14 cellular contexts compared by ENCODE assay signal in the genomic region with DNA sequence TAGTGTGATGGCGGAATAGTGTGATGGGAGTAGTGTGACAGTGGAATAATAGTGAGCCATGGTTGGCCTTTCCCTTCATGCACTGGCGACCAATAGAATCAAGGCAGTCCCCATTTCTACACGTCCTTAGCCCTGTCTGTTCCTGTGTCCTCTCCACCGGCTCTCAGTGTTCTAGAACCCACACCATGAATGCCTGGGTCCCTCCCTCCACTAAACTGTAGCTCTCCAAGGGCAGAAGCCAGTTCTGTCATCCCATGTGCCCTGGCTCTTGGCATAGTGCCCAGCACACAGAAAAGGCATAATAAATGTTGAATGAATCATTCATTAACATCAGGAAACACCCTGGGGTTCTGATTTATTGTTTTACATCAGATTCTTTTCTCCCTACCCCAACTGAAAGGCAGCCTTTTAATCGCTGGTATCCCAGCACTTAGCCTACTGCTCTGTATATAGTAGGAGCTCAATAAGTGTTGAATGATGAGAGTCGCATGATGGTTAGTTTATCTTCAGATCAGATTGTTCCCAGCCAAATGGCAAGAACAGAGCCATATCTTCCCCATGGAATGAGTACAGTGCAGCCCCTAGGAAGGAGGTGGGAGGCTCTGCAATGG.
A peak's percentile ranks its signal among the peaks of the same experiment; 100 is the strongest.
DNase-seq lines count a peak whose midpoint lies in the region; ATAC-seq and TF ChIP-seq lines count a peak whose summit lies in the region.
"Had no signal": no experiment of that assay in that cellular context is flagged by ENCODE, and none has a peak within 500 bp of the region (broad histone marks: within the 10 kb centered on the region; RNA-seq: fewer than 3 reads in every experiment).

No MANE protein-coding gene starts in this region.

- CTCF ChIA-PET in MCF 10A (lab: Yijun Ruan, JAX), result interaction anchor here (0.6 to 0.9 kb wide), 2 partner anchors 12 to 127 kb away, joined by 3 to 4 read pairs; no protein-coding TSS in a partner anchor
- CTCF ChIA-PET in mammary epithelial cell (lab: Charles Lee; ENCODE audit: low non-redundant PET), result no interaction called here

- no peak overlapping the region for H3K4me3 Mint-ChIP-seq in MCF 10A (ENCODE audit: unreplicated experiment)
- no peak overlapping the region for H3K4me3 Mint-ChIP-seq in activated naive CD8-positive, alpha-beta T cell treated with anti-CD3 and anti-CD28 coated beads, Interleukin-2, amount 10 ng/mL, durations not matched to agents 7 days and 5 days
- H3K4me3 Mint-ChIP-seq in stimulated activated naive B cell treated with anti-CD40 and anti-IgM and Interleukin-4, amounts not matched to agents 10 μg/mL and 1 μg/mL and 100 μg/mL, for 72 hours, result no peak overlapping the region
- H3K4me3 Mint-ChIP-seq: naive thymus-derived CD8-positive, alpha-beta T cell had no signal

- H3K9me2 ChIP-seq in Karpas-422 (replicated peaks; ENCODE audit: insufficient read depth, low read length), result no peaks in the 10 kb centered on the region

- POLR2A ChIA-PET in MCF 10A (lab: Yijun Ruan, JAX), result no interaction called here
- POLR2A ChIA-PET in activated naive CD8-positive, alpha-beta T cell treated with anti-CD3 and anti-CD28 coated beads, Interleukin-2, amount 10 ng/mL, durations not matched to agents 7 days and 5 days (lab: Charles Lee), result no interaction called here

- no peak overlapping the region for H2AFZ ChIP-seq in mammary epithelial cell (ENCODE audit: low read depth, low read length)
- no peak overlapping the region for H2AFZ ChIP-seq in Karpas-422 (ENCODE audit: low read length)

- H3K9me3 ChIP-seq in mammary epithelial cell (replicated peaks; ENCODE audit: insufficient read depth, low read length) (no peaks in the 10 kb centered on the region), Karpas-422 (ENCODE audit: low read length) (no peaks in the 10 kb centered on the region), HAP-1 (no peaks in the 10 kb centered on the region)
- H3K9me3 ChIP-seq: gastrocnemius medialis, psoas muscle had no signal

- in situ Hi-C loops in mammary epithelial cell (cut with MboI; ENCODE audit: low sequenced_read_pairs in 2 of 2) (no loop called here), HAP-1 (cut with MboI; ENCODE audit: low sequenced_read_pairs) (no loop called here)

- H3K79me2 ChIP-seq in mammary epithelial cell (ENCODE audit: insufficient read depth, low read length) (no peaks in the 10 kb centered on the region), Karpas-422 (ENCODE audit: low read length) (no peaks in the 10 kb centered on the region)

- peak; percentile 53 for DNase-seq in MCF 10A (ENCODE audit: unreplicated experiment)
- no peak for DNase-seq in mammary epithelial cell
- peak; percentile 57 for DNase-seq in Karpas-422
- DNase-seq in activated naive CD8-positive, alpha-beta T cell treated with anti-CD3 and anti-CD28 coated beads, Interleukin-2, amount 10 ng/mL, durations not matched to agents 7 days and 5 days, result no peak
- peak; percentile 7 for DNase-seq in stimulated activated naive B cell treated with anti-CD40 and anti-IgM and Interleukin-4, amounts not matched to agents 10 μg/mL and 1 μg/mL and 100 μg/mL, for 72 hours
- no peak for DNase-seq in germinal center (ENCODE audit: low spot score)
- DNase-seq in HAP-1 (ENCODE audit: low spot score in 2 of 2), result no peak
- no peak for DNase-seq in left ventricle myocardium superior
- DNase-seq: gastrocnemius medialis, NCI-H1694 treated with DMSO at 0.1 percent for 48 hours, NCI-H524 treated with DMSO at 0.1 percent for 48 hours, psoas muscle had no signal

- no peak overlapping the region for H3K4me2 ChIP-seq in mammary epithelial cell (ENCODE audit: insufficient read depth, low read depth, low read length)
- H3K4me2 ChIP-seq in Karpas-422 (ENCODE audit: low read depth, low read length, poor library complexity, severe bottlenecking), result no peak overlapping the region

- no peaks in the 10 kb centered on the region for H3K4me1 Mint-ChIP-seq in MCF 10A (ENCODE audit: insufficient read depth, unreplicated experiment)
- H3K4me1 Mint-ChIP-seq in activated naive CD8-positive, alpha-beta T cell treated with anti-CD3 and anti-CD28 coated beads, Interleukin-2, amount 10 ng/mL, durations not matched to agents 7 days and 5 days, result no peaks in the 10 kb centered on the region
- H3K4me1 Mint-ChIP-seq in stimulated activated naive B cell treated with anti-CD40 and anti-IgM and Interleukin-4, amounts not matched to agents 10 μg/mL and 1 μg/mL and 100 μg/mL, for 72 hours, result no peaks in the 10 kb centered on the region
- H3K4me1 Mint-ChIP-seq: naive thymus-derived CD8-positive, alpha-beta T cell had no signal

- H3K27me3 Mint-ChIP-seq in MCF 10A (ENCODE audit: insufficient read depth, unreplicated experiment), result peaks cover 13% of the 10 kb centered on the region
- H3K27me3 Mint-ChIP-seq in activated naive CD8-positive, alpha-beta T cell treated with anti-CD3 and anti-CD28 coated beads, Interleukin-2, amount 10 ng/mL, durations not matched to agents 7 days and 5 days, result peaks cover 6% of the 10 kb centered on the region
- H3K27me3 Mint-ChIP-seq in stimulated activated naive B cell treated with anti-CD40 and anti-IgM and Interleukin-4, amounts not matched to agents 10 μg/mL and 1 μg/mL and 100 μg/mL, for 72 hours, result no peaks in the 10 kb centered on the region

- no peak overlapping the region for H3K9ac ChIP-seq in mammary epithelial cell (ENCODE audit: insufficient read depth, low read length)
- no peak overlapping the region for H3K9ac ChIP-seq in Karpas-422 (ENCODE audit: low read length)

- dilution Hi-C loops in mammary epithelial cell (cut with HindIII; ENCODE audit: low sequenced_read_pairs), result no loop called here

- peaks cover 8% of the 10 kb centered on the region for H3K9me3 Mint-ChIP-seq in MCF 10A (ENCODE audit: unreplicated experiment)
- H3K9me3 Mint-ChIP-seq in activated naive CD8-positive, alpha-beta T cell treated with anti-CD3 and anti-CD28 coated beads, Interleukin-2, amount 10 ng/mL, durations not matched to agents 7 days and 5 days, result peaks cover 7% of the 10 kb centered on the region
- peaks cover 0 to 5% of the 10 kb centered on the region in 2 donors for H3K9me3 Mint-ChIP-seq in stimulated activated naive B cell treated with anti-CD40 and anti-IgM and Interleukin-4, amounts not matched to agents 10 μg/mL and 1 μg/mL and 100 μg/mL, for 72 hours

- H3K4me3 ChIP-seq in mammary epithelial cell (replicated peaks in 1 of 3; ENCODE audit: insufficient read depth in 1 of 3, low read depth in 2 of 3, low read length in 3 of 3) (no peak overlapping the region), Karpas-422 (ENCODE audit: low read length) (no peak overlapping the region), HAP-1 (no peak overlapping the region)
- H3K4me3 ChIP-seq: gastrocnemius medialis, lung, psoas muscle had no signal

- WGBS in mammary epithelial cell (ENCODE audit: low coverage, missing lambda C conversion rate), result 91% methylated on average over 5 of the region's 6 CpGs

- no peaks in the 10 kb centered on the region for H3K36me3 Mint-ChIP-seq in MCF 10A (ENCODE audit: insufficient read depth, unreplicated experiment)
- H3K36me3 Mint-ChIP-seq in activated naive CD8-positive, alpha-beta T cell treated with anti-CD3 and anti-CD28 coated beads, Interleukin-2, amount 10 ng/mL, durations not matched to agents 7 days and 5 days, result no peaks in the 10 kb centered on the region
- H3K36me3 Mint-ChIP-seq in stimulated activated naive B cell treated with anti-CD40 and anti-IgM and Interleukin-4, amounts not matched to agents 10 μg/mL and 1 μg/mL and 100 μg/mL, for 72 hours, result peaks cover 2 to 3% of the 10 kb centered on the region in 2 donors
- H3K36me3 Mint-ChIP-seq: naive thymus-derived CD8-positive, alpha-beta T cell had no signal

- no peaks in the 10 kb centered on the region for H4K20me1 ChIP-seq in mammary epithelial cell (ENCODE audit: insufficient read depth, low read length)
- H4K20me1 ChIP-seq in Karpas-422 (ENCODE audit: insufficient read depth, low read depth, low read length), result no peaks in the 10 kb centered on the region

- TF ChIP-seq CTCF in MCF 10A (IDR thresholded peaks at IDR 0.05; ENCODE audit: unreplicated experiment), result no peak
- no peak for TF ChIP-seq CTCF in mammary epithelial cell (conservative IDR thresholded peaks at IDR 0.05 in 1 of 2, IDR thresholded peaks at IDR 0.05 in 1 of 2; ENCODE audit: extremely low read depth in 1 of 2, insufficient read depth in 1 of 2, low read depth in 1 of 2, low read length in 2 of 2)

- H3K27ac ChIP-seq in mammary epithelial cell (ENCODE audit: insufficient read depth, low read depth, low read length) (no peak overlapping the region), Karpas-422 (ENCODE audit: low read length) (no peak overlapping the region)
- H3K27ac ChIP-seq: gastrocnemius medialis, psoas muscle had no signal

- no peak overlapping the region for H3K27ac Mint-ChIP-seq in MCF 10A (ENCODE audit: low read depth, unreplicated experiment)
- H3K27ac Mint-ChIP-seq in activated naive CD8-positive, alpha-beta T cell treated with anti-CD3 and anti-CD28 coated beads, Interleukin-2, amount 10 ng/mL, durations not matched to agents 7 days and 5 days, result no peak overlapping the region
- H3K27ac Mint-ChIP-seq in stimulated activated naive B cell treated with anti-CD40 and anti-IgM and Interleukin-4, amounts not matched to agents 10 μg/mL and 1 μg/mL and 100 μg/mL, for 72 hours, result no peak overlapping the region
- H3K27ac Mint-ChIP-seq: naive thymus-derived CD8-positive, alpha-beta T cell had no signal

- no TSS peak for BruUV-seq in MCF 10A (replicated peaks; lab: Mats Ljungman, UMichigan)
- BruUV-seq in mammary epithelial cell (replicated peaks; lab: Mats Ljungman, UMichigan), result no TSS peak

- intact Hi-C loops in MCF 10A (cut with micrococcal nuclease), result no loop called here
- intact Hi-C loops in mammary epithelial cell (cut with micrococcal nuclease), result no loop called here
- intact Hi-C loops in left ventricle myocardium superior (cut with micrococcal nuclease), result no loop called here

- peak; percentile 60 for ATAC-seq in activated naive CD8-positive, alpha-beta T cell treated with anti-CD3 and anti-CD28 coated beads, Interleukin-2, amount 10 ng/mL, durations not matched to agents 7 days and 5 days (ENCODE audit: low read depth)
- ATAC-seq in stimulated activated naive B cell treated with anti-CD40 and anti-IgM and Interleukin-4, amounts not matched to agents 10 μg/mL and 1 μg/mL and 100 μg/mL, for 72 hours (replicated peaks), result peak; percentile 65 to 75
- ATAC-seq in left ventricle myocardium superior, result no peak
- ATAC-seq: naive thymus-derived CD8-positive, alpha-beta T cell had no signal

- H3K27me3 ChIP-seq in mammary epithelial cell (ENCODE audit: insufficient read depth, low read length) (peaks cover under 1% of the 10 kb centered on the region), Karpas-422 (ENCODE audit: low read length) (no peaks in the 10 kb centered on the region), HAP-1 (ENCODE audit: low read depth) (no peaks in the 10 kb centered on the region)
- H3K27me3 ChIP-seq: gastrocnemius medialis had no signal

- H3K36me3 ChIP-seq in mammary epithelial cell (ENCODE audit: insufficient read depth, low read length) (no peaks in the 10 kb centered on the region), Karpas-422 (ENCODE audit: insufficient read depth, low read length) (no peaks in the 10 kb centered on the region), HAP-1 (replicated peaks) (no peaks in the 10 kb centered on the region)
- H3K36me3 ChIP-seq: gastrocnemius medialis had no signal

- no peaks in the 10 kb centered on the region for H3K4me1 ChIP-seq in mammary epithelial cell (ENCODE audit: insufficient read depth, low read length)
- H3K4me1 ChIP-seq in Karpas-422 (ENCODE audit: low read length), result peaks cover 24% of the 10 kb centered on the region
- no peaks in the 10 kb centered on the region for H3K4me1 ChIP-seq in HAP-1
- H3K4me1 ChIP-seq: gastrocnemius medialis, psoas muscle had no signal

Comparison
In these comparisons a context has a peak if more than half of its experiments do, and no peak if none do; other contexts are left out.
1. DNase-seq: peak in MCF 10A (single experiment), Karpas-422 (single experiment) and stimulated activated naive B cell treated with anti-CD40 and anti-IgM and Interleukin-4, amounts not matched to agents 10 μg/mL and 1 μg/mL and 100 μg/mL, for 72 hours (single experiment); none in mammary epithelial cell (single experiment), activated naive CD8-positive, alpha-beta T cell treated with anti-CD3 and anti-CD28 coated beads, Interleukin-2, amount 10 ng/mL, durations not matched to agents 7 days and 5 days (single experiment), germinal center (single experiment), HAP-1 (0 of 2) and left ventricle myocardium superior (single experiment).